Comparison of ENCODE assay signal across 1 cellular context in genomic region chrX:49231333-49232000, GRCh38.
TF ChIP-seq lines count a peak whose summit lies in the region.

No MANE protein-coding gene starts in this region.

TF ChIP-seq in GM12878, 131 proteins besides CTCF, POLR2A, EP300 and RAD21:
- TF ChIP-seq ZNF207 (IDR thresholded peaks at IDR 0.05; ENCODE audit: borderline replicate concordance) (no peak), TAF1 (IDR thresholded peaks at IDR 0.05; ENCODE audit: borderline replicate concordance, low read depth, low read length) (no peak), PAX5 (IDR thresholded peaks at IDR 0.05; ENCODE audit: borderline replicate concordance, low read depth, low read length) (no peak), WRNIP1 (IDR thresholded peaks at IDR 0.05; ENCODE audit: borderline replicate concordance, low read depth, low read length) (no peak), TCF3 (IDR thresholded peaks at IDR 0.05; ENCODE audit: borderline replicate concordance, insufficient read depth, low read depth, low read length) (no peak), TBL1XR1 (IDR thresholded peaks at IDR 0.05; ENCODE audit: low read depth, low read length) (no peak), HDAC6 (IDR thresholded peaks at IDR 0.05; ENCODE audit: unreplicated experiment) (no peak), CEBPZ (IDR thresholded peaks at IDR 0.05; ENCODE audit: low read depth, low read length) (no peak), KDM1A (IDR thresholded peaks at IDR 0.05; ENCODE audit: borderline replicate concordance) (no peak), GATAD2B (conservative IDR thresholded peaks at IDR 0.05; ENCODE audit: low read depth) (0 out of 2 replicates have a peak, but pooled peaks have one; percentile 28), NR2F1 (conservative IDR thresholded peaks at IDR 0.05) (0 out of 2 replicates have a peak, but pooled peaks have one; percentile 26)
